Comparison of ENCODE assay signal across 26 cellular contexts in genomic region chr2:60602828-60603532, GRCh38. TPM values are rescaled to one million over a fixed set of nuclear protein-coding genes. Genes with fewer than 3 reads are reported as not detected.
DNase-seq lines count a peak whose midpoint lies in the region; ATAC-seq and TF ChIP-seq lines count a peak whose summit lies in the region.
"Had no signal": no experiment of that assay in that cellular context is flagged by ENCODE, and none has a peak within 500 bp of the region (broad histone marks: within the 10 kb centered on the region; RNA-seq: fewer than 3 reads in every experiment).

No MANE protein-coding gene starts in this region.

- H3K4me2 ChIP-seq in parathyroid adenoma (ENCODE audit: low read length), result no peak overlapping the region
- H3K4me2 ChIP-seq: SK-N-SH had no signal

- peaks cover under 1% of the 10 kb centered on the region for H3K4me1 Mint-ChIP-seq in MCF 10A (ENCODE audit: insufficient read depth, unreplicated experiment)
- H3K4me1 Mint-ChIP-seq: CD4-positive, alpha-beta memory T cell; stimulated activated effector memory CD8-positive, alpha-beta T cell treated with anti-CD3 and anti-CD28 coated beads, Interleukin-12 subunit alpha, Interleukin-12 subunit beta, amount 100 ng/mL, for 72 hours; T-helper 17 cell had no signal

- H3K9me3 Mint-ChIP-seq in MCF 10A (ENCODE audit: unreplicated experiment), result no peaks in the 10 kb centered on the region
- H3K9me3 Mint-ChIP-seq: stimulated activated effector memory CD8-positive, alpha-beta T cell treated with anti-CD3 and anti-CD28 coated beads, Interleukin-12 subunit alpha, Interleukin-12 subunit beta, amount 100 ng/mL, for 72 hours had no signal

- H3K4me3 ChIP-seq in breast epithelium, result peak overlapping the region in 1 of 3 donors; percentile 16
- H3K4me3 ChIP-seq in epithelial cell of esophagus (ENCODE audit: low read length), result no peak overlapping the region
- no peak overlapping the region for H3K4me3 ChIP-seq in parathyroid adenoma (ENCODE audit: low read depth, low read length)
- H3K4me3 ChIP-seq: esophagus muscularis mucosa, ovary had no signal

- CTCF ChIA-PET in MCF 10A (lab: Yijun Ruan, JAX), result interaction anchor here (0.6 to 1.7 kb wide), 6 partner anchors 14 to 505 kb away, joined by 3 to 7 read pairs (median 3); no protein-coding TSS in a partner anchor

- no peaks in the 10 kb centered on the region for H3K79me2 ChIP-seq in parathyroid adenoma

- H3K27ac ChIP-seq in breast epithelium (peak overlapping the region; percentile 41 to 69), parathyroid adenoma (no peak overlapping the region)
- H3K27ac ChIP-seq: esophagus muscularis mucosa, ovary had no signal

- H3K9me3 ChIP-seq in breast epithelium, result peaks cover 0 to 6% of the 10 kb centered on the region in 2 donors
- H3K9me3 ChIP-seq in parathyroid adenoma (ENCODE audit: control insufficient read depth, low read length), result peaks cover 5% of the 10 kb centered on the region
- H3K9me3 ChIP-seq: ovary, SK-N-SH had no signal

- H2AFZ ChIP-seq in parathyroid adenoma, result peak overlapping the region; percentile 71

- no peaks in the 10 kb centered on the region for H3K4me1 ChIP-seq in breast epithelium
- H3K4me1 ChIP-seq in parathyroid adenoma, result no peaks in the 10 kb centered on the region
- H3K4me1 ChIP-seq: esophagus muscularis mucosa had no signal

- no peaks in the 10 kb centered on the region for H3K36me3 Mint-ChIP-seq in MCF 10A (ENCODE audit: insufficient read depth, unreplicated experiment)
- H3K36me3 Mint-ChIP-seq: activated naive CD4-positive, alpha-beta T cell treated with anti-CD3 and anti-CD28 coated beads, Interleukin-2, amount 50 U/mL, for 72 hours; CD4-positive, alpha-beta memory T cell; IgD-negative memory B cell; stimulated activated effector memory CD8-positive, alpha-beta T cell treated with anti-CD3 and anti-CD28 coated beads, Interleukin-12 subunit alpha, Interleukin-12 subunit beta, amount 100 ng/mL, for 72 hours had no signal

- no peak overlapping the region for H3K27ac Mint-ChIP-seq in MCF 10A (ENCODE audit: low read depth, unreplicated experiment)
- H3K27ac Mint-ChIP-seq: activated CD8-positive, alpha-beta T cell treated with anti-CD3 and anti-CD28 coated beads for 36 hours; activated naive CD4-positive, alpha-beta T cell treated with anti-CD3 and anti-CD28 coated beads, Interleukin-2, amount 50 U/mL, for 72 hours; CD4-positive, alpha-beta memory T cell; stimulated activated effector memory CD8-positive, alpha-beta T cell treated with anti-CD3 and anti-CD28 coated beads, Interleukin-12 subunit alpha, Interleukin-12 subunit beta, amount 100 ng/mL, for 72 hours; T-helper 17 cell had no signal

- H3K27me3 ChIP-seq in breast epithelium (no peaks in the 10 kb centered on the region), parathyroid adenoma (ENCODE audit: control insufficient read depth, insufficient read depth, low read length) (no peaks in the 10 kb centered on the region)
- H3K27me3 ChIP-seq: esophagus muscularis mucosa, ovary had no signal

- H3K9ac ChIP-seq in parathyroid adenoma, result no peak overlapping the region
- H3K9ac ChIP-seq: SK-N-SH had no signal

- DNase-seq in breast epithelium (ENCODE audit: low spot score in 2 of 2) (no peak), MCF 10A (ENCODE audit: unreplicated experiment) (no peak), epithelial cell of esophagus (ENCODE audit: low read depth) (peak; percentile 27), GM10266 (ENCODE audit: extremely low spot score) (no peak), SIG-M5 (lab: John Stamatoyannopoulos, UW) (no peak), iPS-NIHi7 (ENCODE audit: extremely low spot score) (no peak)
- DNase-seq: activated CD4-positive, alpha-beta T cell treated with anti-CD3 and anti-CD28 coated beads for 1 hour; activated CD8-positive, alpha-beta T cell treated with anti-CD3 and anti-CD28 coated beads for 36 hours; AML-193; anterior cingulate cortex; CD4-positive, alpha-beta memory T cell; DMS 273 treated with DMSO at 0.1 percent for 48 hours; H7; NCI-H2029 treated with DMSO at 0.1 percent for 48 hours; NCI-H446; ovary; right cardiac atrium; SK-N-SH; stimulated activated CD4-positive, alpha-beta T cell treated with anti-CD3 and anti-CD28 coated beads, Interleukin-2, amount 100 ng/mL, for 48 hours; T-helper 17 cell had no signal

- H3K36me3 ChIP-seq in breast epithelium, result no peaks in the 10 kb centered on the region
- H3K36me3 ChIP-seq in parathyroid adenoma (ENCODE audit: control insufficient read depth, insufficient read depth, low read length), result no peaks in the 10 kb centered on the region
- H3K36me3 ChIP-seq: esophagus muscularis mucosa, ovary had no signal

- H3K4me3 Mint-ChIP-seq in MCF 10A (ENCODE audit: unreplicated experiment), result no peak overlapping the region
- H3K4me3 Mint-ChIP-seq: activated CD8-positive, alpha-beta T cell treated with anti-CD3 and anti-CD28 coated beads for 36 hours; CD4-positive, alpha-beta memory T cell; stimulated activated effector memory CD8-positive, alpha-beta T cell treated with anti-CD3 and anti-CD28 coated beads, Interleukin-12 subunit alpha, Interleukin-12 subunit beta, amount 100 ng/mL, for 72 hours; T-helper 17 cell had no signal

- no peak for TF ChIP-seq POLR2A in breast epithelium (IDR thresholded peaks at IDR 0.05)

- POLR2A ChIA-PET in MCF 10A (lab: Yijun Ruan, JAX), result interaction anchor here (0.6 to 1.3 kb wide), 3 partner anchors 14 to 34 kb away, joined by 3 to 4 read pairs (median 3); no protein-coding TSS in a partner anchor

- ATAC-seq in HG03565 (IDR thresholded peaks at IDR 0.05; ENCODE audit: unreplicated experiment), result no peak
- ATAC-seq: activated CD8-positive, alpha-beta T cell treated with anti-CD3 and anti-CD28 coated beads for 36 hours; activated naive CD4-positive, alpha-beta T cell treated with anti-CD3 and anti-CD28 coated beads, Interleukin-2, amount 50 U/mL, for 72 hours; stimulated activated effector memory CD8-positive, alpha-beta T cell treated with anti-CD3 and anti-CD28 coated beads, Interleukin-12 subunit alpha, Interleukin-12 subunit beta, amount 100 ng/mL, for 72 hours; T-helper 17 cell had no signal

- no TSS peak for BruUV-seq in MCF 10A (replicated peaks; lab: Mats Ljungman, UMichigan)

- intact Hi-C loops in breast epithelium (cut with DNase I; ENCODE audit: low total_unique reads), result no loop called here
- intact Hi-C loops in MCF 10A (cut with micrococcal nuclease), result no loop called here

- TF ChIP-seq CTCF in breast epithelium (IDR thresholded peaks at IDR 0.05) (no peak), MCF 10A (IDR thresholded peaks at IDR 0.05; ENCODE audit: unreplicated experiment) (no peak), epithelial cell of esophagus (IDR thresholded peaks at IDR 0.05; ENCODE audit: insufficient read depth, low read depth, low read length, missing control alignments) (no peak), parathyroid adenoma (IDR thresholded peaks at IDR 0.05) (no peak), GM10266 (IDR thresholded peaks at IDR 0.05; ENCODE audit: control insufficient read depth, insufficient read depth, low read depth, missing control alignments) (no peak)

- H3K27me3 Mint-ChIP-seq in MCF 10A (ENCODE audit: insufficient read depth, unreplicated experiment), result no peaks in the 10 kb centered on the region
- H3K27me3 Mint-ChIP-seq: activated CD8-positive, alpha-beta T cell treated with anti-CD3 and anti-CD28 coated beads for 36 hours had no signal

RNA-seq across cellular contexts. Expression of gene BCL11A, which starts 49.5 kb away (rescaled TPM):
- total RNA-seq in breast epithelium, result 10 to 100 TPM in 1 of 3 donors, 1 to 10 TPM in 1, under 1 TPM in 1; 0.64 to 13.5 (median 6.2) TPM
- total RNA-seq in MCF 10A (2022), result 4.3 and 5.3 TPM in 2 replicates
